ENCODE assay signal across 18 cellular contexts in genomic region chr7:46939558-46939957, GRCh38.
"Had no signal": no experiment of that assay in that cellular context is flagged by ENCODE, and none has a peak within 500 bp of the region (broad histone marks: within the 10 kb centered on the region; RNA-seq: fewer than 3 reads in every experiment).

No MANE protein-coding gene starts in this region.

- DNase-seq: activated CD4-positive, CD25-positive, alpha-beta regulatory T cell; effector memory CD8-positive, alpha-beta T cell; immature natural killer cell; left cardiac atrium; midbrain; pancreas; stimulated activated CD4-positive, alpha-beta T cell treated with anti-CD3 and anti-CD28 coated beads, Interleukin-4, amount 100 ng/mL, for 1 hour; stimulated activated CD8-positive, alpha-beta memory T cell treated with anti-CD3 and anti-CD28 coated beads, Interleukin-4, amount 100 ng/mL, for 48 hours; stomach had no signal

- H3K27ac ChIP-seq: epithelial cell of prostate, gastroesophageal sphincter, neural progenitor cell, pancreas, stomach, thoracic aorta had no signal

- FAIRE-seq: pancreas, urothelium cell line had no signal

- H3K36me3 Mint-ChIP-seq: activated naive CD4-positive, alpha-beta T cell treated with anti-CD3 and anti-CD28 coated beads, Interleukin-2, amount 50 U/mL, for 24 hours; immature natural killer cell; neural progenitor cell had no signal

- H3K9me3 Mint-ChIP-seq: activated T-helper 2 cell treated with anti-CD3 and anti-CD28 coated beads, Interferon-gamma antibody, Interleukin-2, Interleukin-4, amounts not matched to agents 10 μg/mL and 5 μg/mL and 100 μg/mL, durations not matched to agents 14 hours and 24 hours and 36 hours; neural progenitor cell had no signal

- H2AFZ ChIP-seq: neural progenitor cell had no signal

- ATAC-seq: effector memory CD8-positive, alpha-beta T cell; gastroesophageal sphincter; left cardiac atrium; pancreas had no signal

- H3K4me3 ChIP-seq: gastroesophageal sphincter, lung, neural progenitor cell, pancreas, stomach, thoracic aorta had no signal

- H3K9me3 ChIP-seq: gastroesophageal sphincter, pancreas, stomach, thoracic aorta had no signal

- H3K4me2 ChIP-seq: neural progenitor cell had no signal

- H3K9ac ChIP-seq: neural progenitor cell had no signal

- H3K27me3 ChIP-seq: gastroesophageal sphincter, neural progenitor cell, pancreas, stomach had no signal

- H3K4me1 ChIP-seq: gastroesophageal sphincter, neural progenitor cell, pancreas, stomach had no signal

- H3K4me1 Mint-ChIP-seq: activated naive CD4-positive, alpha-beta T cell treated with anti-CD3 and anti-CD28 coated beads, Interleukin-2, amount 50 U/mL, for 24 hours; central memory CD8-positive, alpha-beta T cell; immature natural killer cell had no signal

- H3K4me3 Mint-ChIP-seq: activated naive CD4-positive, alpha-beta T cell treated with anti-CD3 and anti-CD28 coated beads, Interleukin-2, amount 50 U/mL, for 24 hours; central memory CD8-positive, alpha-beta T cell; effector memory CD8-positive, alpha-beta T cell; immature natural killer cell; neural progenitor cell had no signal

- H3K27ac Mint-ChIP-seq: activated naive CD4-positive, alpha-beta T cell treated with anti-CD3 and anti-CD28 coated beads, Interleukin-2, amount 50 U/mL, for 24 hours; activated T-helper 2 cell treated with anti-CD3 and anti-CD28 coated beads, Interferon-gamma antibody, Interleukin-2, Interleukin-4, amounts not matched to agents 10 μg/mL and 5 μg/mL and 100 μg/mL, durations not matched to agents 14 hours and 24 hours and 36 hours; effector memory CD8-positive, alpha-beta T cell; immature natural killer cell; neural progenitor cell had no signal

- H3K27me3 Mint-ChIP-seq: activated naive CD4-positive, alpha-beta T cell treated with anti-CD3 and anti-CD28 coated beads, Interleukin-2, amount 50 U/mL, for 24 hours; central memory CD8-positive, alpha-beta T cell; effector memory CD8-positive, alpha-beta T cell had no signal

- H3K36me3 ChIP-seq: gastroesophageal sphincter, neural progenitor cell, pancreas, stomach, thoracic aorta had no signal
